11 cellular contexts compared by ENCODE assay signal in the genomic region with DNA sequence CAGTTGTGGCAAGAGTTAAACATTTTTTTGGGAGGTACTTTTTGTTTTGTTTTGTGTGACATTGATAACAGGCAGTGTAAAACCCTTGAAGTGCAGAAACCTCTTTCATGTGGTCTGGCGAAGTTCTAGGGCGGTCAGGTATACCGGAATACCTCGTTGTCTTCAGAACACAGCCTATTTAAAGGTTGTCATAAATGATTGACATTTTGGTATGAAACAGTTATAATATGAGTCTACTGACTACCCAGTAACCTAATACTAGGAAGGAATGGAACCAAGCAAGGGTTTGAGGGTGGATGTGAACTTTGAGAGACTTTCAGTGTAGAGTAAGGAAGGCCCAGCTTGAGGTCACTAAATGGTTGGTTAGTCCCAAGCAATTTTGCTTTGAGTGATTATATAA. TPM values are rescaled to one million over a fixed set of nuclear protein-coding genes. Genes with fewer than 3 reads are reported as not detected.
DNase-seq lines count a peak whose midpoint lies in the region; ATAC-seq and TF ChIP-seq lines count a peak whose summit lies in the region.
"Had no signal": no experiment of that assay in that cellular context is flagged by ENCODE, and none has a peak within 500 bp of the region (broad histone marks: within the 10 kb centered on the region; RNA-seq: fewer than 3 reads in every experiment).

No MANE protein-coding gene starts in this region.

- H3K27ac Mint-ChIP-seq in activated CD4-positive, alpha-beta T cell treated with anti-CD3 and anti-CD28 coated beads, Interleukin-2, amount 10 ng/mL, durations not matched to agents 7 days and 5 days, result peak overlapping the region; percentile 92
- H3K27ac Mint-ChIP-seq in mesothelial cell of epicardium, result peak overlapping the region; percentile 83
- H3K27ac Mint-ChIP-seq: activated B cell treated with CpG ODN at 0.5 μM for 24 hours, B cell had no signal

- peak; percentile 33 for DNase-seq in GM10248 (ENCODE audit: extremely low spot score)
- DNase-seq in activated CD4-positive, alpha-beta T cell treated with anti-CD3 and anti-CD28 coated beads, Interleukin-2, amount 10 ng/mL, durations not matched to agents 7 days and 5 days, result peak; percentile 86
- DNase-seq in mesothelial cell of epicardium (ENCODE audit: low spot score in 2 of 2, unreplicated experiment in 2 of 2), result no peak
- DNase-seq in stomach, result no peak
- DNase-seq in NCI-H1694 treated with DMSO at 0.1 percent for 48 hours (lab: John Stamatoyannopoulos, UW), result no peak
- no peak for DNase-seq in RWPE1 (ENCODE audit: low spot score)
- DNase-seq in HUDEP-2 (lab: John Stamatoyannopoulos, UW; ENCODE audit: unreplicated experiment in 76 of 76), result no peak
- DNase-seq: activated B cell treated with CpG ODN at 0.5 μM for 24 hours, heart left ventricle had no signal

- TF ChIP-seq CTCF in GM10248 (IDR thresholded peaks at IDR 0.05; ENCODE audit: control extremely low read depth, extremely low read depth, low read depth, missing control alignments) (no peak), mesothelial cell of epicardium (IDR thresholded peaks at IDR 0.05; ENCODE audit: unreplicated experiment) (no peak), stomach (IDR thresholded peaks at IDR 0.05) (no peak), RWPE1 (conservative IDR thresholded peaks at IDR 0.05; ENCODE audit: low read depth) (no peak)

- no peaks in the 10 kb centered on the region for H3K27me3 ChIP-seq in stomach
- H3K27me3 ChIP-seq: heart left ventricle had no signal

- ATAC-seq in HG02798 (IDR thresholded peaks at IDR 0.05; ENCODE audit: poor library complexity, unreplicated experiment), result peak; percentile 90
- ATAC-seq: heart left ventricle had no signal

- no peak for TF ChIP-seq POLR2A in stomach (IDR thresholded peaks at IDR 0.05)

- POLR2A ChIA-PET in GM10248 (lab: Yijun Ruan, JAX) (interaction anchor here (0.7 kb wide), 1 partner anchor 115 kb away, joined by 4 read pairs; no protein-coding TSS in a partner anchor), RWPE1 (lab: Yijun Ruan, JAX; ENCODE audit: low non-redundant PET) (no interaction called here)
- POLR2A ChIA-PET in activated CD4-positive, alpha-beta T cell treated with anti-CD3 and anti-CD28 coated beads, Interleukin-2, amount 10 ng/mL, durations not matched to agents 7 days and 5 days (lab: Charles Lee), result no interaction called here

- WGBS in stomach, 5 donors, result 24 to 67% (median 52%) methylated on average over 4 of the region's 4 CpGs

- H3K27ac ChIP-seq in stomach, result peak overlapping the region in 1 of 5 donors; percentile 26
- no peak overlapping the region for H3K27ac ChIP-seq in RWPE1

- H3K9me3 Mint-ChIP-seq in activated CD4-positive, alpha-beta T cell treated with anti-CD3 and anti-CD28 coated beads, Interleukin-2, amount 10 ng/mL, durations not matched to agents 7 days and 5 days, result peaks cover 2% of the 10 kb centered on the region
- no peaks in the 10 kb centered on the region for H3K9me3 Mint-ChIP-seq in mesothelial cell of epicardium
- H3K9me3 Mint-ChIP-seq: activated B cell treated with CpG ODN at 0.5 μM for 24 hours had no signal

- peaks cover 51% of the 10 kb centered on the region for H3K4me1 Mint-ChIP-seq in activated CD4-positive, alpha-beta T cell treated with anti-CD3 and anti-CD28 coated beads, Interleukin-2, amount 10 ng/mL, durations not matched to agents 7 days and 5 days
- H3K4me1 Mint-ChIP-seq in mesothelial cell of epicardium, result peaks cover 35% of the 10 kb centered on the region
- H3K4me1 Mint-ChIP-seq: activated B cell treated with CpG ODN at 0.5 μM for 24 hours, B cell had no signal

- H3K36me3 Mint-ChIP-seq in activated CD4-positive, alpha-beta T cell treated with anti-CD3 and anti-CD28 coated beads, Interleukin-2, amount 10 ng/mL, durations not matched to agents 7 days and 5 days (ENCODE audit: low read depth), result peaks cover 31% of the 10 kb centered on the region
- H3K36me3 Mint-ChIP-seq in mesothelial cell of epicardium, result peaks cover 26% of the 10 kb centered on the region

- CTCF ChIA-PET in GM10248 (lab: Yijun Ruan, JAX) (interaction anchor here (0.9 kb wide), 1 partner anchor 20 kb away, joined by 3 read pairs; no protein-coding TSS in a partner anchor), RWPE1 (lab: Yijun Ruan, JAX) (interaction anchor here (0.6 to 0.7 kb wide), 2 partner anchors 24 to 736 kb away, joined by 3 to 5 read pairs; no protein-coding TSS in a partner anchor)
- CTCF ChIA-PET in activated CD4-positive, alpha-beta T cell treated with anti-CD3 and anti-CD28 coated beads, Interleukin-2, amount 10 ng/mL, durations not matched to agents 7 days and 5 days (lab: Charles Lee), result interaction anchor here (1.5 kb wide), 1 partner anchor 12 kb away, joined by 4 read pairs; no protein-coding TSS in a partner anchor

- H3K36me3 ChIP-seq in stomach, result peaks cover 2 to 26% (median 17%) of the 10 kb centered on the region in 4 donors

- H3K4me3 Mint-ChIP-seq in activated CD4-positive, alpha-beta T cell treated with anti-CD3 and anti-CD28 coated beads, Interleukin-2, amount 10 ng/mL, durations not matched to agents 7 days and 5 days, result peak overlapping the region; percentile 57
- no peak overlapping the region for H3K4me3 Mint-ChIP-seq in mesothelial cell of epicardium
- H3K4me3 Mint-ChIP-seq: activated B cell treated with CpG ODN at 0.5 μM for 24 hours, B cell had no signal

- H3K27me3 Mint-ChIP-seq in activated CD4-positive, alpha-beta T cell treated with anti-CD3 and anti-CD28 coated beads, Interleukin-2, amount 10 ng/mL, durations not matched to agents 7 days and 5 days, result no peaks in the 10 kb centered on the region
- no peaks in the 10 kb centered on the region for H3K27me3 Mint-ChIP-seq in mesothelial cell of epicardium (ENCODE audit: low read depth)
- H3K27me3 Mint-ChIP-seq: activated B cell treated with CpG ODN at 0.5 μM for 24 hours, B cell had no signal

- H3K9me3 ChIP-seq in stomach, result no peaks in the 10 kb centered on the region
- H3K9me3 ChIP-seq: heart left ventricle had no signal

- peaks cover 0 to 6% (median 5%) of the 10 kb centered on the region in 4 donors for H3K4me1 ChIP-seq in stomach
- H3K4me1 ChIP-seq: heart left ventricle had no signal

- TF ChIP-seq EP300 in stomach (IDR thresholded peaks at IDR 0.05), result no peak

- intact Hi-C loops in stomach (cut with DNase I; ENCODE audit: low total_unique reads), result no loop called here

- no peak overlapping the region for H3K4me3 ChIP-seq in stomach
- H3K4me3 ChIP-seq: heart left ventricle had no signal

RNA-seq across cellular contexts. Expression of gene PATJ, which starts 40.5 kb away (rescaled TPM):
- 10 to 100 TPM; 14.8 to 16.4 TPM for total RNA-seq in activated CD4-positive, alpha-beta T cell treated with anti-CD3 and anti-CD28 coated beads, Interleukin-2, amount 10 ng/mL, durations not matched to agents 7 days and 5 days
- 118 to 129 TPM (median 120 TPM) in 3 replicates for total RNA-seq in mesothelial cell of epicardium
- total RNA-seq in stomach, result 100 to 1,000 TPM in 2 of 5 donors, 10 to 100 TPM in 3; 60.7 to 195 (median 80.0) TPM
- 10 to 100 TPM in 2 of 3 donors, 1 to 10 TPM in 1; 9.1 to 14.0 (median 10.8) TPM for polyA plus RNA-seq in stomach

RNA-seq across cellular contexts. Expression of gene TM2D1, which starts 57.8 kb away (rescaled TPM):
- total RNA-seq in activated CD4-positive, alpha-beta T cell treated with anti-CD3 and anti-CD28 coated beads, Interleukin-2, amount 10 ng/mL, durations not matched to agents 7 days and 5 days, result 10 to 100 TPM; 32.0 to 34.7 TPM
- total RNA-seq in mesothelial cell of epicardium, result 55.5 to 62.4 TPM (median 55.5 TPM) in 3 replicates
- total RNA-seq in stomach, result 100 to 1,000 TPM in 3 of 5 donors, 10 to 100 TPM in 2; 35.9 to 184 (median 121) TPM
- polyA plus RNA-seq in stomach, result 10 to 100 TPM; 15.6 to 20.4 (median 17.4) TPM

Comparison
In these comparisons a context has a peak if more than half of its experiments do, and no peak if none do; other contexts are left out.
1. DNase-seq: peak in GM10248 (single experiment) and activated CD4-positive, alpha-beta T cell treated with anti-CD3 and anti-CD28 coated beads, Interleukin-2, amount 10 ng/mL, durations not matched to agents 7 days and 5 days (single experiment); none in mesothelial cell of epicardium (0 of 2), stomach (single experiment), NCI-H1694 treated with DMSO at 0.1 percent for 48 hours (single experiment), RWPE1 (single experiment) and HUDEP-2 (0 of 76).